ENCODE assay signal across 8 cellular contexts in the genomic region with DNA sequence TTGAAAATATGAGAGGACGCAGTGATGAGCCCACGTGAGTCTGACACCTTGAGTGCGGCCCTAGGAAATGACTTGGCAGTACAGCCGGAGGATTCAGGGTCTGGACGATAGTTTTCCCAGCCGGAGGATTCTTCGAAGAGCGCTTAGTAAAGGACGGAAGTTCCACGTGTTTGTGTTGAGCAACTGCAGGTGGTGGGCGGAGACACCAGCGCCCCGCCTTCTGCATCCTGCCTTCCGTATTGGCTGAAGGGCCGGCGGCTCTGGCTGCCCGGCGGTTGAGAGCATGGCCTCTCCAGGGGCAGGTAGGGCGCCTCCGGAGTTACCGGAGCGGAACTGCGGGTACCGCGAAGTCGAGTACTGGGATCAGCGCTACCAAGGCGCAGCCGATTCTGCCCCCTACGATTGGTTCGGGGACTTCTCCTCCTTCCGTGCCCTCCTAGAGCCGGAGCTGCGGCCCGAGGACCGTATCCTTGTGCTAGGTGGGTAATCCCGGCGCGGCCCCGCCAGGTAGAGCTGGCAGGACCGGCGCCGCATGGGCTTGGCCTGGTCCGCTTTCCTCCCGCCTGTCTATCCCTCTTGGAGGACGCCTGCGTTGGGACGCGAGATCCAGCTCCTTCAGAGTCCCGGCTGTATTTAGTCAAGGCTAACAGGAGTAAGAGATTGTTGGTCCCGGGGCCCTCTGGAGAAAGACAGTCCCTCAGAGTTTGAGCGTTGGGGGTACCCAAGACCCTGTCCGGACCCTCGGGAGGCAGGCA.
DNase-seq lines count a peak whose midpoint lies in the region; TF ChIP-seq lines count a peak whose summit lies in the region.

TSS of gene EEF1AKMT4 (plus strand) at position 261 of the 755 bp plus-strand sequence. CDS start at position 284, 23 bp downstream.

- H3F3A ChIP-seq in MM.1S (ENCODE audit: insufficient read depth, low read length), result peaks cover 14% of the 10 kb centered on the region

- peak; percentile 96 for DNase-seq in GF-D8 (lab: John Stamatoyannopoulos, UW)
- peak; percentile 99 for DNase-seq in HCEC 1CT
- DNase-seq in MM.1S, result peak; percentile 100
- DNase-seq in SIG-M5 (lab: John Stamatoyannopoulos, UW), result peak; percentile 97
- DNase-seq in activated gamma-delta T cell treated with anti-CD3 and anti-CD28 coated beads, Interleukin-2, amount 50 U/mL, for 16 hours (ENCODE audit: low read depth), result peak; percentile 93
- peak; percentile 94 for DNase-seq in foreskin melanocyte

- no peaks in the 10 kb centered on the region for H3K9me2 ChIP-seq in MM.1S (replicated peaks; ENCODE audit: insufficient read depth, low read length)

- peak within 1 kb of the TSS; percentile 86 for H3K27ac ChIP-seq in MM.1S (ENCODE audit: low read length)
- H3K27ac ChIP-seq in subcutaneous abdominal adipose tissue (ENCODE audit: low read depth, low read length), result peak within 1 kb of the TSS; percentile 89

- H3K27me3 ChIP-seq in MM.1S (replicated peaks; ENCODE audit: insufficient read depth, low read length), result no peaks in the 10 kb centered on the region
- no peaks in the 10 kb centered on the region for H3K27me3 ChIP-seq in neuron (ENCODE audit: insufficient read depth, low read length)
- H3K27me3 ChIP-seq in subcutaneous abdominal adipose tissue (ENCODE audit: control insufficient read depth in 5 of 5, insufficient read depth in 4 of 5, low read length in 5 of 5), result no peaks in the 10 kb centered on the region

- peak within 1 kb of the TSS; percentile 98 for H2AFZ ChIP-seq in MM.1S (ENCODE audit: low read length)
- H2AFZ ChIP-seq in neuron (ENCODE audit: low read depth, low read length), result peak within 1 kb of the TSS; percentile 99

- peak; percentile 87 for TF ChIP-seq CTCF in MM.1S (IDR thresholded peaks at IDR 0.05; ENCODE audit: low read length)

- peaks cover 32% of the 10 kb centered on the region for H3K79me2 ChIP-seq in MM.1S (ENCODE audit: low read length)

- H3K4me3 ChIP-seq in MM.1S (ENCODE audit: low read length) (peak within 1 kb of the TSS; percentile 99), neuron (ENCODE audit: low read length) (peak within 1 kb of the TSS; percentile 82), subcutaneous abdominal adipose tissue (ENCODE audit: low read depth in 1 of 5, low read length in 5 of 5) (peak within 1 kb of the TSS; percentile 77 to 99 (median 97))

- peak within 1 kb of the TSS; percentile 94 for H3K9ac ChIP-seq in MM.1S (ENCODE audit: low read length)
- peak within 1 kb of the TSS; percentile 86 to 96 (median 94) for H3K9ac ChIP-seq in subcutaneous abdominal adipose tissue (ENCODE audit: low read length in 5 of 5)

- peak within 1 kb of the TSS; percentile 98 for H3K4me2 ChIP-seq in MM.1S (ENCODE audit: low read depth, low read length)

- no peaks in the 10 kb centered on the region for H3K4me1 ChIP-seq in MM.1S (ENCODE audit: low read length)
- peaks cover 7% of the 10 kb centered on the region for H3K4me1 ChIP-seq in neuron (ENCODE audit: insufficient read depth, low read length)
- peaks cover 4 to 27% (median 21%) of the 10 kb centered on the region in 5 donors for H3K4me1 ChIP-seq in subcutaneous abdominal adipose tissue (ENCODE audit: control insufficient read depth in 5 of 5, insufficient read depth in 5 of 5, low read length in 5 of 5)

- H3K36me3 ChIP-seq in MM.1S (replicated peaks; ENCODE audit: insufficient read depth, low read length) (no peaks in the 10 kb centered on the region), neuron (ENCODE audit: insufficient read depth, low read length) (peaks cover 11% of the 10 kb centered on the region), subcutaneous abdominal adipose tissue (ENCODE audit: control insufficient read depth in 5 of 5, insufficient read depth in 5 of 5, low read length in 5 of 5) (peaks cover 0 to 12% (median 11%) of the 10 kb centered on the region in 5 donors)

- H3K9me3 ChIP-seq in MM.1S (replicated peaks; ENCODE audit: insufficient read depth, low read length) (no peaks in the 10 kb centered on the region), neuron (ENCODE audit: low read length) (no peaks in the 10 kb centered on the region), subcutaneous abdominal adipose tissue (ENCODE audit: control insufficient read depth in 5 of 5, low read length in 5 of 5) (no peaks in the 10 kb centered on the region)

- H4K20me1 ChIP-seq in MM.1S (ENCODE audit: insufficient read depth, low read length), result no peaks in the 10 kb centered on the region

Comparison
In these comparisons a context has a peak if more than half of its experiments do, and no peak if none do; other contexts are left out.
1. Peak in every context shown above with its lines: DNase-seq, H3K4me3 ChIP-seq and H3K27ac ChIP-seq.